ENCODE assay signal across 15 cellular contexts in genomic region chr1:229879746-229880145, GRCh38.
"Had no signal": no experiment of that assay in that cellular context is flagged by ENCODE, and none has a peak within 500 bp of the region (broad histone marks: within the 10 kb centered on the region; RNA-seq: fewer than 3 reads in every experiment).

No MANE protein-coding gene starts in this region.

- H3K36me3 ChIP-seq: sigmoid colon had no signal

- H3K9me3 Mint-ChIP-seq: activated T-cell treated with anti-CD3 and anti-CD28 coated beads, Interleukin-2, amount 50 U/mL, for 24 hours; naive thymus-derived CD4-positive, alpha-beta T cell had no signal

- DNase-seq: activated CD4-positive, alpha-beta T cell treated with anti-CD3 and anti-CD28 coated beads, Interleukin-2, amount 50 U/mL, for 48 hours; activated CD4-positive, CD25-positive, alpha-beta regulatory T cell treated with anti-CD3 and anti-CD28 coated beads, Interleukin-2, amount 50 U/mL, for 72 hours; activated CD8-positive, alpha-beta memory T cell treated with anti-CD3 and anti-CD28 coated beads, Interleukin-2, amount 10 ng/mL, durations not matched to agents 7 days and 5 days; activated effector memory CD4-positive, alpha-beta T cell treated with anti-CD3 and anti-CD28 coated beads, Interleukin-2, amount 50 U/mL, for 16 hours; activated T-cell treated with anti-CD3 and anti-CD28 coated beads, Interleukin-2, amount 50 U/mL, for 24 hours; amygdala; hippocampal formation; naive thymus-derived CD4-positive, alpha-beta T cell; sigmoid colon; stimulated activated CD4-positive, alpha-beta T cell treated with anti-CD3 and anti-CD28 coated beads, Interleukin-4, amount 100 ng/mL, for 1 hour; stimulated activated CD8-positive, alpha-beta memory T cell treated with anti-CD3 and anti-CD28 coated beads, Interleukin-4, amount 100 ng/mL, for 48 hours; stimulated activated naive CD8-positive, alpha-beta T cell treated with anti-CD3 and anti-CD28 coated beads, Interleukin-15, Interleukin-2, amounts not matched to agents 100 U/mL and 50 U/mL, for 24 hours had no signal

- H3K4me3 Mint-ChIP-seq: activated CD8-positive, alpha-beta memory T cell treated with anti-CD3 and anti-CD28 coated beads, Interleukin-2, amount 10 ng/mL, durations not matched to agents 7 days and 5 days; activated naive CD8-positive, alpha-beta T cell; activated T-cell treated with anti-CD3 and anti-CD28 coated beads, Interleukin-2, amount 50 U/mL, for 24 hours; naive thymus-derived CD4-positive, alpha-beta T cell had no signal

- H3K36me3 Mint-ChIP-seq: activated CD8-positive, alpha-beta memory T cell treated with anti-CD3 and anti-CD28 coated beads, Interleukin-2, amount 10 ng/mL, durations not matched to agents 7 days and 5 days; activated naive CD8-positive, alpha-beta T cell; naive thymus-derived CD4-positive, alpha-beta T cell had no signal

- H3K4me1 Mint-ChIP-seq: activated CD8-positive, alpha-beta memory T cell treated with anti-CD3 and anti-CD28 coated beads, Interleukin-2, amount 10 ng/mL, durations not matched to agents 7 days and 5 days had no signal

- H3K9me3 ChIP-seq: sigmoid colon, testis had no signal

- H3K27me3 Mint-ChIP-seq: activated naive CD8-positive, alpha-beta T cell had no signal

- ATAC-seq: activated CD8-positive, alpha-beta memory T cell treated with anti-CD3 and anti-CD28 coated beads, Interleukin-2, amount 10 ng/mL, durations not matched to agents 7 days and 5 days; naive thymus-derived CD4-positive, alpha-beta T cell; stimulated activated naive CD8-positive, alpha-beta T cell treated with anti-CD3 and anti-CD28 coated beads, Interleukin-15, Interleukin-2, amounts not matched to agents 100 U/mL and 50 U/mL, for 24 hours had no signal

- H3K27me3 ChIP-seq: sigmoid colon, testis had no signal

- H3K27ac ChIP-seq: testis had no signal

- H3K4me3 ChIP-seq: sigmoid colon, testis had no signal

- H3K27ac Mint-ChIP-seq: activated CD8-positive, alpha-beta memory T cell treated with anti-CD3 and anti-CD28 coated beads, Interleukin-2, amount 10 ng/mL, durations not matched to agents 7 days and 5 days; activated naive CD8-positive, alpha-beta T cell; activated T-cell treated with anti-CD3 and anti-CD28 coated beads, Interleukin-2, amount 50 U/mL, for 24 hours; naive thymus-derived CD4-positive, alpha-beta T cell; progenitor cell of endocrine pancreas had no signal

- H3K4me1 ChIP-seq: testis had no signal
